12 cellular contexts compared by ENCODE assay signal in genomic region chr6:38701551-38701950, GRCh38.
DNase-seq lines count a peak whose midpoint lies in the region; ATAC-seq and TF ChIP-seq lines count a peak whose summit lies in the region.
"Had no signal": no experiment of that assay in that cellular context is flagged by ENCODE, and none has a peak within 500 bp of the region (broad histone marks: within the 10 kb centered on the region; RNA-seq: fewer than 3 reads in every experiment).

No MANE protein-coding gene starts in this region.

- peaks cover 48% of the 10 kb centered on the region for H3K36me3 ChIP-seq in SK-N-MC (ENCODE audit: insufficient read depth, low read length)
- H3K36me3 ChIP-seq: ascending aorta, prostate gland had no signal

- no peak overlapping the region for H3K9ac ChIP-seq in SK-N-MC (ENCODE audit: insufficient read length)

- peaks cover 46% of the 10 kb centered on the region for H3K4me1 Mint-ChIP-seq in activated naive CD4-positive, alpha-beta T cell treated with anti-CD3 and anti-CD28 coated beads, Interleukin-2, amount 50 U/mL, for 24 hours
- peaks cover 30% of the 10 kb centered on the region for H3K4me1 Mint-ChIP-seq in stimulated activated naive CD8-positive, alpha-beta T cell treated with anti-CD3 and anti-CD28 coated beads, Interleukin-15, amount 100 ng/mL, for 72 hours

- H3K4me3 ChIP-seq in SK-N-MC, result peak overlapping the region; percentile 87
- no peak overlapping the region for H3K4me3 ChIP-seq in epithelial cell of esophagus (ENCODE audit: low read length)

- H3K9me3 ChIP-seq in SK-N-MC (ENCODE audit: low read depth, low read length), result peaks cover 4% of the 10 kb centered on the region; the same call in 1 of the 2 replicates
- H3K9me3 ChIP-seq: prostate gland had no signal

- no peaks in the 10 kb centered on the region for H3K27me3 Mint-ChIP-seq in activated naive CD4-positive, alpha-beta T cell treated with anti-CD3 and anti-CD28 coated beads, Interleukin-2, amount 50 U/mL, for 24 hours
- H3K27me3 Mint-ChIP-seq in stimulated activated naive CD8-positive, alpha-beta T cell treated with anti-CD3 and anti-CD28 coated beads, Interleukin-15, amount 100 ng/mL, for 72 hours, result peaks cover 6% of the 10 kb centered on the region

- no peak overlapping the region for H3K27ac ChIP-seq in SK-N-MC

- H3K4me3 Mint-ChIP-seq in activated naive CD4-positive, alpha-beta T cell treated with anti-CD3 and anti-CD28 coated beads, Interleukin-2, amount 50 U/mL, for 24 hours, result peak overlapping the region; percentile 92
- H3K4me3 Mint-ChIP-seq in stimulated activated naive CD8-positive, alpha-beta T cell treated with anti-CD3 and anti-CD28 coated beads, Interleukin-15, amount 100 ng/mL, for 72 hours, result peak overlapping the region; percentile 94 to 96

- TF ChIP-seq CTCF in epithelial cell of esophagus (IDR thresholded peaks at IDR 0.05; ENCODE audit: insufficient read depth, low read depth, low read length, missing control alignments), result no peak

- peaks cover 27% of the 10 kb centered on the region for H3K36me3 Mint-ChIP-seq in activated naive CD4-positive, alpha-beta T cell treated with anti-CD3 and anti-CD28 coated beads, Interleukin-2, amount 50 U/mL, for 24 hours

- ATAC-seq in stimulated activated naive CD8-positive, alpha-beta T cell treated with anti-CD3 and anti-CD28 coated beads, Interleukin-15, amount 100 ng/mL, for 72 hours, result no peak

- peaks cover 6% of the 10 kb centered on the region for H3K9me3 Mint-ChIP-seq in activated naive CD4-positive, alpha-beta T cell treated with anti-CD3 and anti-CD28 coated beads, Interleukin-2, amount 50 U/mL, for 24 hours
- peaks cover 7 to 10% of the 10 kb centered on the region in 2 donors for H3K9me3 Mint-ChIP-seq in stimulated activated naive CD8-positive, alpha-beta T cell treated with anti-CD3 and anti-CD28 coated beads, Interleukin-15, amount 100 ng/mL, for 72 hours

- H3K27ac Mint-ChIP-seq in activated naive CD4-positive, alpha-beta T cell treated with anti-CD3 and anti-CD28 coated beads, Interleukin-2, amount 50 U/mL, for 24 hours, result peak overlapping the region; percentile 89
- peak overlapping the region in 1 of 2 donors; percentile 99 for H3K27ac Mint-ChIP-seq in stimulated activated naive CD8-positive, alpha-beta T cell treated with anti-CD3 and anti-CD28 coated beads, Interleukin-15, amount 100 ng/mL, for 72 hours

- TF ChIP-seq POLR2A in erythroblast (IDR thresholded peaks at IDR 0.05; ENCODE audit: low read length), result no peak

- DNase-seq in activated naive CD4-positive, alpha-beta T cell treated with Interleukin-2 at 50 U/mL for 16 hours, result no peak
- DNase-seq in SK-N-MC (ENCODE audit: low read depth, low spot score), result no peak
- DNase-seq in epithelial cell of esophagus (ENCODE audit: low read depth), result peak; percentile 45
- no peak for DNase-seq in stimulated activated naive CD8-positive, alpha-beta T cell treated with anti-CD3 and anti-CD28 coated beads, Interleukin-15, amount 100 ng/mL, for 72 hours
- DNase-seq in NCI-H345 treated with DMSO at 0.1 percent for 48 hours (lab: John Stamatoyannopoulos, UW; ENCODE audit: unreplicated experiment), result no peak
- no peak for DNase-seq in erythroblast (lab: John Stamatoyannopoulos, UW)
- DNase-seq in stimulated activated CD4-positive, alpha-beta T cell treated with anti-CD3 and anti-CD28 coated beads, Interleukin-2, amount 100 ng/mL, for 48 hours, result no peak
- DNase-seq: activated CD4-positive, CD25-positive, alpha-beta regulatory T cell; NCI-H187 treated with DMSO at 0.1 percent for 48 hours had no signal
